ENCODE assay signal across 17 cellular contexts in the genomic region with DNA sequence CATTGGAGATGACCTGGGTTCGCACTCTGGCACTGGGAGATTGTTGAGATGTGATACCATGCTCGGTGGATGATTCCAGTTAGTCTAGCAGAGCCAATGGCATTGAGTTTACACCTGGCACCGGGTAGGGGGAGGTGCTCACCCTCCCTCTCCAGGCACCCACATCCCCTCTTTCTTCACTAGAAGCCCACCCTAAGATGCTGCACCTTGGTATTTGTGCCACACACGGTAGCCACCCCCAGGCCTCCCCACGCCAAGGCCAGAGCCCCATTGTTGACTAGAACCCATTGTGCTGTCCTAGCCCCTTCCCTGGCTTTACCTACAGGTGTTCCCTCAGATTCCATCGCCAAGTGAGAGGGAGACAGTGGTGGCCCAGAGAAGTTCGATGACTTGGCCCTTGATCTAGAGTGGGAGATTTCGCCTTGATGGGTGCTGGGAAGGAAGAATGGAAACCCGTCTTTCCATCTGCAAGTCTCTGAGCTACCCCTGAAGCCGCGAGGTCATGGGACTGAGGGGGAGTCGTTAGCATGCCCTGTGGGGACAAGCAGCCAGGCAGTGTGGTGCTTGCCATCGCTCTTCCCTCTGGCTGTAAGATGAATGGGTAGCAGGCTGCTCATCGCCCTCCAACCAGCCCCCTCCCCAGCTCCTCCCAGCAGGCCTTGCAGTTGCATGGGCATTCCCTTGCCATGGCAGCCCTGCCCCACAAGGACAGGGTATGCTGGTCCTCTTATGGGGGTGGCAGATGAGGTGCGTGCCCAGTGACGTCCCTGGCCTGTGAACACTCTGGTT. TPM values are rescaled to one million over a fixed set of nuclear protein-coding genes. Genes with fewer than 3 reads are reported as not detected.
DNase-seq lines count a peak whose midpoint lies in the region; ATAC-seq, FAIRE-seq and TF ChIP-seq lines count a peak whose summit lies in the region.
"Had no signal": no experiment of that assay in that cellular context is flagged by ENCODE, and none has a peak within 500 bp of the region (broad histone marks: within the 10 kb centered on the region; RNA-seq: fewer than 3 reads in every experiment).

No MANE protein-coding gene starts in this region.

- DNase-seq in T-helper 1 cell = no peak
- peak; percentile 37 for DNase-seq in H7
- no peak for DNase-seq in GM12878 (ENCODE audit: low read depth, low spot score)
- DNase-seq in nephron progenitor cell = no peak
- no peak for DNase-seq in GOT3 (lab: John Stamatoyannopoulos, UW)
- DNase-seq: activated CD4-positive, CD25-positive, alpha-beta regulatory T cell; activated T-cell treated with anti-CD3 and anti-CD28 coated beads, Interleukin-2, amount 50 U/mL, for 72 hours; brain microvascular endothelial cell; dorsolateral prefrontal cortex; NCI-H2029; NCI-H526 had no signal

- peaks cover 84% of the 10 kb centered on the region for H3K36me3 Mint-ChIP-seq in T-helper 1 cell treated with Interleukin-12 subunit alpha and Interleukin-12 subunit beta and Interleukin-4 antibody, amounts not matched to agents 30 μg/mL and 1 μg/mL, for 36 hours (ENCODE audit: low read depth)
- H3K36me3 Mint-ChIP-seq in nephron progenitor cell (ENCODE audit: low read depth) = peaks cover 92% of the 10 kb centered on the region

- H3K27me3 ChIP-seq in H7 (ENCODE audit: control insufficient read depth, insufficient read depth, low read length) = no peaks in the 10 kb centered on the region
- H3K27me3 ChIP-seq in GM12878 (replicated peaks in 1 of 2; ENCODE audit: control insufficient read depth in 2 of 2, insufficient read depth in 2 of 2, low read length in 1 of 2) = no peaks in the 10 kb centered on the region

- RAD21 ChIA-PET in GM12878 (lab: Charles Lee; ENCODE audit: unreplicated experiment) = no interaction called here

- TF ChIP-seq CTCF in GM12878 (IDR thresholded peaks at IDR 0.05 in 2 of 3, conservative IDR thresholded peaks at IDR 0.05 in 1 of 3; ENCODE audit: control insufficient read depth in 2 of 3, extremely low read depth in 1 of 3, insufficient read depth in 1 of 3, low read depth in 3 of 3, low read length in 3 of 3) (no peak), nephron progenitor cell (IDR thresholded peaks at IDR 0.05) (no peak)

- no peak overlapping the region for H3K4me3 ChIP-seq in H7 (ENCODE audit: insufficient read depth, low read depth, low read length)
- no peak overlapping the region for H3K4me3 ChIP-seq in GM12878

- TF ChIP-seq RAD21 in GM12878 (IDR thresholded peaks at IDR 0.05; ENCODE audit: insufficient read depth, low read depth, low read length) = no peak

- peaks cover 68% of the 10 kb centered on the region for H3K4me1 Mint-ChIP-seq in T-helper 1 cell treated with Interleukin-12 subunit alpha and Interleukin-12 subunit beta and Interleukin-4 antibody, amounts not matched to agents 30 μg/mL and 1 μg/mL, for 36 hours (ENCODE audit: low read depth)
- H3K4me1 Mint-ChIP-seq in nephron progenitor cell = peaks cover 97% of the 10 kb centered on the region

- SMC1A ChIA-PET in GM12878 (lab: Charles Lee; ENCODE audit: uncharacterized antibody, unreplicated experiment) = interaction anchor here (1.1 to 14.5 kb wide), 3 partner anchors 16 to 174 kb away, joined by 4 to 222 read pairs (median 4); no protein-coding TSS in a partner anchor

- H3K4me3 Mint-ChIP-seq in T-helper 1 cell treated with Interleukin-12 subunit alpha and Interleukin-12 subunit beta and Interleukin-4 antibody, amounts not matched to agents 30 μg/mL and 1 μg/mL, for 36 hours = peak overlapping the region; percentile 34
- H3K4me3 Mint-ChIP-seq in nephron progenitor cell = no peak overlapping the region
- H3K4me3 Mint-ChIP-seq: activated T-cell treated with anti-CD3 and anti-CD28 coated beads, Interleukin-2, amount 50 U/mL, for 72 hours had no signal

- CTCF ChIA-PET in GM12878 (lab: Yijun Ruan, JAX) = interaction anchor here (0.6 to 1.4 kb wide), 6 partner anchors 121 to 396 kb away, joined by 3 to 4 read pairs (median 3); no protein-coding TSS in a partner anchor

- H3K9me3 ChIP-seq in GM12878 (replicated peaks; ENCODE audit: control insufficient read depth, insufficient read depth, low read length) = no peaks in the 10 kb centered on the region

- intact Hi-C loops in GM12878 (cut with micrococcal nuclease; ENCODE audit: unreplicated experiment) = no loop called here

- peak overlapping the region; percentile 38 for H3K4me2 ChIP-seq in GM12878 (ENCODE audit: control insufficient read depth, insufficient read depth)

- peaks cover 87% of the 10 kb centered on the region for H3K79me2 ChIP-seq in GM12878 (ENCODE audit: control insufficient read depth, insufficient read depth, low read length)

- no peak overlapping the region for H2AFZ ChIP-seq in GM12878 (ENCODE audit: control insufficient read depth, low read depth, low read length)

- in situ Hi-C loops in GM12878 (cut with MboI) = no loop called here

- H3K27ac Mint-ChIP-seq in T-helper 1 cell treated with Interleukin-12 subunit alpha and Interleukin-12 subunit beta and Interleukin-4 antibody, amounts not matched to agents 30 μg/mL and 1 μg/mL, for 36 hours = peak overlapping the region; percentile 50
- H3K27ac Mint-ChIP-seq in nephron progenitor cell = peak overlapping the region; percentile 89
- H3K27ac Mint-ChIP-seq: activated T-cell treated with anti-CD3 and anti-CD28 coated beads, Interleukin-2, amount 50 U/mL, for 72 hours had no signal

- peaks cover 78% of the 10 kb centered on the region for H3K36me3 ChIP-seq in H7 (replicated peaks; ENCODE audit: control insufficient read depth, insufficient read depth, low read length)
- peaks cover 60 to 71% of the 10 kb centered on the region in 2 experiments for H3K36me3 ChIP-seq in GM12878 (ENCODE audit: control insufficient read depth in 2 of 2, insufficient read depth in 2 of 2, low read length in 1 of 2)
- H3K36me3 ChIP-seq: brain microvascular endothelial cell had no signal

- POLR2A ChIA-PET in GM12878 (lab: Charles Lee) = interaction anchor here (0.5 to 0.7 kb wide), 2 partner anchors 19 to 41 kb away, joined by 3 read pairs; no protein-coding TSS in a partner anchor

- 86% methylated on average over 16 of the region's 16 CpGs for WGBS in GM12878 (ENCODE audit: insufficient coverage, insufficient replicate concordance, low lambda C conversion rate, missing lambda C conversion rate)

- peaks cover 37% of the 10 kb centered on the region for H4K20me1 ChIP-seq in GM12878 (ENCODE audit: control insufficient read depth, insufficient read depth)

- BruUV-seq in GM12878 (replicated peaks; lab: Mats Ljungman, UMichigan) = no TSS peak

- no peaks in the 10 kb centered on the region for H3K27me3 Mint-ChIP-seq in T-helper 1 cell treated with Interleukin-12 subunit alpha and Interleukin-12 subunit beta and Interleukin-4 antibody, amounts not matched to agents 30 μg/mL and 1 μg/mL, for 36 hours (ENCODE audit: low read depth)
- no peaks in the 10 kb centered on the region for H3K27me3 Mint-ChIP-seq in nephron progenitor cell (ENCODE audit: low read depth, poor library complexity)

- peak; percentile 6; the same call in 2 of the 3 replicates for ATAC-seq in GM12878
- ATAC-seq in HG02610 (IDR thresholded peaks at IDR 0.05; ENCODE audit: unreplicated experiment) = no peak
- no peak for ATAC-seq in GM21786 (IDR thresholded peaks at IDR 0.05; ENCODE audit: unreplicated experiment)
- ATAC-seq: left lobe of liver had no signal

- no peak for FAIRE-seq in GM12878 (lab: Jason Lieb, UNC)

- H3K4me1 ChIP-seq in GM12878 (ENCODE audit: control insufficient read depth, insufficient read depth, low read length) = peaks cover 24% of the 10 kb centered on the region

- no peak for TF ChIP-seq EP300 in GM12878 (IDR thresholded peaks at IDR 0.05; ENCODE audit: borderline replicate concordance in 1 of 2, control insufficient read depth in 1 of 2, low read depth in 2 of 2, low read length in 2 of 2)

- no peak overlapping the region for H3K9ac ChIP-seq in GM12878 (ENCODE audit: control insufficient read depth, insufficient read depth, low read length)

- TF ChIP-seq POLR2A in GM12878 (IDR thresholded peaks at IDR 0.05; ENCODE audit: low read depth, low read length) = peak; percentile 48; the same call in 1 of the 2 replicates

- no peak overlapping the region for H3K27ac ChIP-seq in GM12878 (ENCODE audit: control insufficient read depth, insufficient read depth)
- H3K27ac ChIP-seq: 22Rv1, brain microvascular endothelial cell, C4-2B had no signal

- no peaks in the 10 kb centered on the region for H3K9me3 Mint-ChIP-seq in T-helper 1 cell treated with Interleukin-12 subunit alpha and Interleukin-12 subunit beta and Interleukin-4 antibody, amounts not matched to agents 30 μg/mL and 1 μg/mL, for 36 hours
- no peaks in the 10 kb centered on the region for H3K9me3 Mint-ChIP-seq in nephron progenitor cell
- H3K9me3 Mint-ChIP-seq: activated T-cell treated with anti-CD3 and anti-CD28 coated beads, Interleukin-2, amount 50 U/mL, for 72 hours had no signal

RNA-seq across cellular contexts. Expression of a gene that starts 8.7 kb away (rescaled TPM):
- total RNA-seq in H7 (2014; rRNA removed; shearing (Covaris generic)) = 136 and 201 TPM in 2 replicates
- 335 and 378 TPM in 2 replicates for total RNA-seq in GM12878 (2013; cell fraction: nucleolus; rRNA removed)
- 141 and 159 TPM in 2 replicates for total RNA-seq in GM12878 (2014; rRNA removed)
- total RNA-seq in GM12878 (2014; rRNA removed; fragmentation: Illumina TruSeq; extraction: Trizol) = 162 and 163 TPM in 2 replicates
- total RNA-seq in GM12878 (2021) = 248 and 260 TPM in 2 replicates
- 36.8 TPM for polyA plus RNA-seq in GM12878 (2011; ENCODE audit: low read depth)
- 256 and 263 TPM in 2 replicates for polyA plus RNA-seq in GM12878 (2011; rRNA removed)
- polyA plus RNA-seq in GM12878 (2011; cell fraction: cytosol; rRNA removed) = 171 and 198 TPM in 2 replicates
- 186 and 241 TPM in 2 replicates for polyA plus RNA-seq in GM12878 (2011; cell fraction: nucleus; rRNA removed)
- 55.9 and 67.6 TPM in 2 replicates for polyA plus RNA-seq in GM12878 (2012)
- polyA plus RNA-seq in GM12878 (2014; fragmentation: Illumina TruSeq; extraction: Trizol) = 37.5 and 44.7 TPM in 2 replicates
- polyA plus RNA-seq in GM12878 (2014; fragmentation: Nextera tagmentation; extraction: Ambion mirVana) = 100 to 1,000 TPM in 1 of 2 experiments, 10 to 100 TPM in 1; 30.1 to 100 TPM
- polyA plus RNA-seq in GM12878 (2014; rRNA removed) = 73.6 and 78.9 TPM in 2 replicates
- polyA plus RNA-seq in GM12878 (2016; fragmentation: Nextera tagmentation; extraction: Ambion mirVana) = 100 to 1,000 TPM; 183 to 200 TPM
- 651 and 710 TPM in 2 replicates for polyA minus RNA-seq in GM12878 (2011; rRNA and poly(A)+ RNA removed)
- polyA minus RNA-seq in GM12878 (2011; cell fraction: cytosol; rRNA and poly(A)+ RNA removed) = 245 and 274 TPM in 2 replicates
- 123 and 187 TPM in 2 replicates for polyA minus RNA-seq in GM12878 (2011; cell fraction: nucleus; rRNA and poly(A)+ RNA removed)

RNA-seq across cellular contexts. Expression of a gene that starts 38.7 kb away (rescaled TPM):
- total RNA-seq in H7 (2014; rRNA removed; shearing (Covaris generic)) = 2.6 and 3.4 TPM in 2 replicates
- total RNA-seq in GM12878 (2013; cell fraction: nucleolus; rRNA removed) = 3.7 and 4.3 TPM in 2 replicates
- total RNA-seq in GM12878 (2014; rRNA removed) (8.7 and 10.6 TPM in 2 replicates), GM12878 (2014; rRNA removed; fragmentation: Illumina TruSeq; extraction: Trizol) (10.4 and 10.7 TPM in 2 replicates), GM12878 (2021) (7.6 and 11.5 TPM in 2 replicates)
- 5.8 TPM for polyA plus RNA-seq in GM12878 (2011; ENCODE audit: low read depth)
- polyA plus RNA-seq in GM12878 (2011; rRNA removed) (10.1 and 39.4 TPM in 2 replicates), GM12878 (2014; fragmentation: Illumina TruSeq; extraction: Trizol) (18.9 and 21.8 TPM in 2 replicates), GM12878 (2014; fragmentation: Nextera tagmentation; extraction: Ambion mirVana) (10 to 100 TPM; 32.9 to 45.7 TPM), GM12878 (2014; rRNA removed) (14.1 and 15.9 TPM in 2 replicates), GM12878 (2016; fragmentation: Nextera tagmentation; extraction: Ambion mirVana) (10 to 100 TPM; 39.0 to 40.6 TPM)
- 4.1 and 5.4 TPM in 2 replicates for polyA plus RNA-seq in GM12878 (2011; cell fraction: cytosol; rRNA removed)
- polyA plus RNA-seq in GM12878 (2011; cell fraction: nucleus; rRNA removed) = 3.6 and 4.6 TPM in 2 replicates
- 7.6 and 8.1 TPM in 2 replicates for polyA plus RNA-seq in GM12878 (2012)
- 2.7 and 3.1 TPM in 2 replicates for polyA minus RNA-seq in GM12878 (2011; rRNA and poly(A)+ RNA removed)
- polyA minus RNA-seq in GM12878 (2011; cell fraction: cytosol; rRNA and poly(A)+ RNA removed) = 0.67 and 1.2 TPM in 2 replicates
- polyA minus RNA-seq in GM12878 (2011; cell fraction: nucleus; rRNA and poly(A)+ RNA removed) = 2.2 and 5.0 TPM in 2 replicates
